ENCODE assay signal across 18 cellular contexts in genomic region chr19:7255119-7255518, GRCh38. TPM values are rescaled to one million over a fixed set of nuclear protein-coding genes. Genes with fewer than 3 reads are reported as not detected.
DNase-seq lines count a peak whose midpoint lies in the region; ATAC-seq, FAIRE-seq and TF ChIP-seq lines count a peak whose summit lies in the region.
"Had no signal": no experiment of that assay in that cellular context is flagged by ENCODE, and none has a peak within 500 bp of the region (broad histone marks: within the 10 kb centered on the region; RNA-seq: fewer than 3 reads in every experiment).

No MANE protein-coding gene starts in this region.

- H3K27ac ChIP-seq in body of pancreas: peak overlapping the region; percentile 80 to 87 (median 83)
- peak overlapping the region; percentile 28 to 88 (median 60) for H3K27ac ChIP-seq in pancreas

- H3K4me3 ChIP-seq in body of pancreas: no peak overlapping the region
- no peak overlapping the region for H3K4me3 ChIP-seq in pancreas
- H3K4me3 ChIP-seq: MG63 had no signal

- ATAC-seq in left ventricle myocardium superior (peak; percentile 8), Right ventricle myocardium inferior (no peak), body of pancreas (peak; percentile 11), pancreas (peak in 3 of 4 donors; percentile 10 to 27 (median 16)), GM19351 (IDR thresholded peaks at IDR 0.05; ENCODE audit: unreplicated experiment) (no peak), GM18909 (IDR thresholded peaks at IDR 0.05; ENCODE audit: poor library complexity, unreplicated experiment) (no peak), GM18502 (IDR thresholded peaks at IDR 0.05; ENCODE audit: poor library complexity, unreplicated experiment) (no peak)
- ATAC-seq: Panc1, SK-N-SH treated with all-trans-retinoic acid at 6 μM for 48 hours had no signal

- H3K27me3 ChIP-seq in body of pancreas (no peaks in the 10 kb centered on the region), pancreas (no peaks in the 10 kb centered on the region)

- no peak for FAIRE-seq in pancreas (lab: Jason Lieb, UNC)

- H3K4me1 ChIP-seq in body of pancreas: peaks cover 90% of the 10 kb centered on the region
- peaks cover 24 to 60% (median 41%) of the 10 kb centered on the region in 3 donors for H3K4me1 ChIP-seq in pancreas

- H3K36me3 ChIP-seq in body of pancreas (replicated peaks in 1 of 2; ENCODE audit: insufficient read depth in 1 of 2, low read depth in 2 of 2): no peaks in the 10 kb centered on the region
- H3K36me3 ChIP-seq in pancreas: no peaks in the 10 kb centered on the region
- H3K36me3 ChIP-seq: MG63 had no signal

- DNase-seq in left ventricle myocardium superior (no peak), Right ventricle myocardium inferior (ENCODE audit: missing footprints) (no peak), body of pancreas (peak; percentile 41 to 60 (median 54)), pancreas (peak in 2 of 6 donors; percentile 33 to 42), NCI-H1930 (lab: John Stamatoyannopoulos, UW) (no peak)
- DNase-seq: CD4-positive, alpha-beta T cell; KG1; MG63; NCI-H1092 treated with DMSO at 0.1 percent for 48 hours; NCI-H1694; NCI-H446 treated with DMSO at 0.1 percent for 48 hours; NCI-H774; SHP77 had no signal

- TF ChIP-seq CTCF in body of pancreas (IDR thresholded peaks at IDR 0.05) (no peak), pancreas (IDR thresholded peaks at IDR 0.05) (no peak)

- WGBS in body of pancreas, 2 donors: 55 to 56% methylated on average over 8 of the region's 8 CpGs
- WGBS in pancreas, 2 donors: 56 to 60% methylated on average over 8 of the region's 8 CpGs

- H3K9me3 ChIP-seq in body of pancreas (no peaks in the 10 kb centered on the region), pancreas (no peaks in the 10 kb centered on the region)
- H3K9me3 ChIP-seq: MG63 had no signal

- intact Hi-C loops in left ventricle myocardium superior (cut with micrococcal nuclease): no loop called here
- intact Hi-C loops in Right ventricle myocardium inferior (cut with DNase I): no loop called here
- intact Hi-C loops in body of pancreas (cut with DNase I): no loop called here
- intact Hi-C loops in pancreas (cut with DNase I): no loop called here

- TF ChIP-seq POLR2A in body of pancreas (IDR thresholded peaks at IDR 0.05): no peak

RNA-seq across cellular contexts. Expression of gene INSR, which starts 39.1 kb away (rescaled TPM):
- total RNA-seq in left ventricle myocardium superior (62.6 TPM), Right ventricle myocardium inferior (73.5 TPM), body of pancreas (100 to 1,000 TPM; 243 to 284 TPM), pancreas (100 to 1,000 TPM in 5 of 6 donors, 10 to 100 TPM in 1; 90.5 to 205 (median 129) TPM)
- 10 to 100 TPM; 45.1 to 48.7 TPM for polyA plus RNA-seq in pancreas

Comparison
In these comparisons a context has a peak if more than half of its experiments do, and no peak if none do; other contexts are left out.
1. ATAC-seq: peak in left ventricle myocardium superior (single experiment), body of pancreas (single experiment) and pancreas (3 of 4); none in Right ventricle myocardium inferior (single experiment), GM19351 (single experiment), GM18909 (single experiment) and GM18502 (single experiment).
2. DNase-seq: peak in body of pancreas (4 of 4); none in left ventricle myocardium superior (single experiment), Right ventricle myocardium inferior (single experiment) and NCI-H1930 (0 of 2).